Comparison of ENCODE assay signal across 1 cellular context in genomic region chr11:72589802-72590761, GRCh38.
TF ChIP-seq lines count a peak whose summit lies in the region.

No MANE protein-coding gene starts in this region.

TF ChIP-seq in HepG2, 621 proteins besides CTCF, POLR2A, EP300 and RAD21 (continued from another document and continues in another):
- TF ChIP-seq ZNF800 (CRISPR knock-in tag; IDR thresholded peaks at IDR 0.05) = peak; percentile 73; the same call in 1 of the 2 replicates
- TF ChIP-seq HIC2 (CRISPR knock-in tag; IDR thresholded peaks at IDR 0.05; ENCODE audit: low read depth) = no peak
- no peak for TF ChIP-seq IRX3 (CRISPR knock-in tag; IDR thresholded peaks at IDR 0.05; ENCODE audit: borderline replicate concordance, low read depth)
- no peak for TF ChIP-seq ZNF264 (CRISPR knock-in tag; IDR thresholded peaks at IDR 0.05)
- peak; percentile 13; the same call in 1 of the 2 replicates for TF ChIP-seq MAZ (IDR thresholded peaks at IDR 0.05; ENCODE audit: borderline replicate concordance, low read depth, low read length)
- no peak for TF ChIP-seq MAZ (CRISPR knock-in tag; IDR thresholded peaks at IDR 0.05; ENCODE audit: low read depth)
- TF ChIP-seq ZNF354B (CRISPR knock-in tag; IDR thresholded peaks at IDR 0.05) = no peak
- TF ChIP-seq ZNF704 (CRISPR knock-in tag; IDR thresholded peaks at IDR 0.05; ENCODE audit: borderline replicate concordance) = no peak
- no peak for TF ChIP-seq ZNF557 (CRISPR knock-in tag; IDR thresholded peaks at IDR 0.05)
- TF ChIP-seq ZNF713 (CRISPR knock-in tag; IDR thresholded peaks at IDR 0.05) = no peak
- TF ChIP-seq ZBTB49 (CRISPR knock-in tag; IDR thresholded peaks at IDR 0.05; ENCODE audit: borderline replicate concordance) = no peak
- TF ChIP-seq ARID3A (IDR thresholded peaks at IDR 0.05; ENCODE audit: low read depth, low read length) = no peak
- TF ChIP-seq ZNF263 (CRISPR knock-in tag; IDR thresholded peaks at IDR 0.05) = peak; percentile 93
- no peak for TF ChIP-seq ARID5B (CRISPR knock-in tag; IDR thresholded peaks at IDR 0.05)
- TF ChIP-seq ZNF770 (CRISPR knock-in tag; IDR thresholded peaks at IDR 0.05) = no peak
- no peak for TF ChIP-seq ATF7-NPFF (CRISPR knock-in tag; IDR thresholded peaks at IDR 0.05; ENCODE audit: low read depth)
- no peak for TF ChIP-seq THAP7 (CRISPR knock-in tag; IDR thresholded peaks at IDR 0.05)
- peak; percentile 54 for TF ChIP-seq STAG1 (CRISPR knock-in tag; IDR thresholded peaks at IDR 0.05)
- no peak for TF ChIP-seq SIX1 (CRISPR knock-in tag; IDR thresholded peaks at IDR 0.05; ENCODE audit: borderline replicate concordance)
- no peak for TF ChIP-seq JARID2 (CRISPR knock-in tag; IDR thresholded peaks at IDR 0.05; ENCODE audit: insufficient replicate concordance)
- TF ChIP-seq ZNF790 (CRISPR knock-in tag; IDR thresholded peaks at IDR 0.05; ENCODE audit: borderline replicate concordance) = no peak
- TF ChIP-seq HNF1B (CRISPR knock-in tag; IDR thresholded peaks at IDR 0.05) = peak; percentile 41; the same call in 1 of the 2 replicates
- no peak for TF ChIP-seq DRAP1 (CRISPR knock-in tag; IDR thresholded peaks at IDR 0.05)
- no peak for TF ChIP-seq GATAD2A (CRISPR knock-in tag; IDR thresholded peaks at IDR 0.05)
- TF ChIP-seq ZNF343 (CRISPR knock-in tag; IDR thresholded peaks at IDR 0.05) = no peak
- TF ChIP-seq RNF2 (conservative IDR thresholded peaks at IDR 0.05; ENCODE audit: low read depth) = no peak
- no peak for TF ChIP-seq ATF6 (CRISPR knock-in tag; conservative IDR thresholded peaks at IDR 0.05)
- peak; percentile 41; the same call in 1 of the 2 replicates for TF ChIP-seq NFKB2 (CRISPR knock-in tag; IDR thresholded peaks at IDR 0.05; ENCODE audit: borderline replicate concordance)
- TF ChIP-seq MTA1 (CRISPR knock-in tag; IDR thresholded peaks at IDR 0.05; ENCODE audit: borderline replicate concordance) = 0 out of 2 replicates have a peak, but pooled peaks have one; percentile 32
- no peak for TF ChIP-seq DBP (CRISPR knock-in tag; IDR thresholded peaks at IDR 0.05; ENCODE audit: not compliant biosample characterization)
- no peak for TF ChIP-seq CBX2 (IDR thresholded peaks at IDR 0.05; ENCODE audit: low read depth, low read length)
- TF ChIP-seq CBX2 (CRISPR knock-in tag; IDR thresholded peaks at IDR 0.05; ENCODE audit: low read depth) = no peak
- peak; percentile 48; the same call in 1 of the 2 replicates for TF ChIP-seq BCL6 (CRISPR knock-in tag; IDR thresholded peaks at IDR 0.05)
- no peak for TF ChIP-seq TGIF2 (CRISPR knock-in tag; IDR thresholded peaks at IDR 0.05)
- no peak for TF ChIP-seq ZNF777 (CRISPR knock-in tag; IDR thresholded peaks at IDR 0.05)
